ENCODE assay signal across 8 cellular contexts in the genomic region with DNA sequence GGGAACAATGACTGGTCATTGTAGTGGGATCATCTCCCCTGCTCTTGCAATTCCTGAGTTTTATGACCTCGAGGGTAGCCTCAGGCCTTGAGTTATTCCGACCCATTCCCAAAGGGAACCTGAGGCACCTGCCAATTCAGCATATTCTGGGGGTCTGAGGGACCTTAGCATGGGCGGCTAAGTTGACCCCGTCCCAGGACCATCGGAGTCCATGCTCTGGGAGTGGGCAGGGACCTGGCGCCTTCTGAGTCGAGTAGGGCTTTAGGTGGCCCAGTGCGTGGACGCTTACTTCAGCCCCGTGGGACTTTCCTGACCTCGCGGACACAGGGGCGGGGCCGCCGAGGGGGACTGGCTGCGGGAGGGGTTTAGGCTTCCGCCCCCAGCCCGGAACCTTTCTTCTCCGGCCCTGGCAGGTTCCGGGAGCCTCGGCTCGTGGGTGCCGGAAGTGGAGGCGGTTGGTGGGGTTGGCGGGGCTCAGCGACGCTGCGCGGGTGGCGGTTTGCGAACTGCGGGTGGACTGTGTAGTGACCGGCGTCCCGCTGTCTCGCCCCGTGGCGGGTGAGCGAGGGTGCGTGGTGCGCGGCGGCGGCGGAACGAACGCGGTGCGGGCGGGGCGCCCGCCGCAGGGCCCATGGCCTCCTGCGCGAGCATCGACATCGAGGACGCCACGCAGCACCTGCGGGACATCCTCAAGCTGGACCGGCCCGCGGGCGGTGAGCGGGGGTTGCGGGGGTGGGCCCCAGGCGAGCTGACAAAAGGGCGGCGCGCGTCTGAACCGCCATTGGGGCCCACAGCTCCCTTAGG. TPM values are rescaled to one million over a fixed set of nuclear protein-coding genes. Genes with fewer than 3 reads are reported as not detected.
DNase-seq lines count a peak whose midpoint lies in the region; TF ChIP-seq lines count a peak whose summit lies in the region.

EDC4 (plus strand) TSS at position 422 of the 804 bp plus-strand sequence; CDS start at position 632, 210 bp downstream.

- CTCF ChIA-PET in HEK293T (lab: Yijun Ruan, JAX), result interaction anchor here (0.9 to 1.3 kb wide), 2 partner anchors 11 to 13 kb away, joined by 3 to 8 read pairs; partner anchors contain the start of gene NRN1L

- H3K27me3 ChIP-seq in WERI-Rb-1 (ENCODE audit: insufficient read depth, low read depth, severe bottlenecking) (no peaks in the 10 kb centered on the region), skeletal muscle satellite cell (ENCODE audit: control insufficient read depth, insufficient read depth, low read length) (no peaks in the 10 kb centered on the region)

- H3K27ac ChIP-seq in WERI-Rb-1, result peak within 1 kb of the TSS; percentile 87

- DNase-seq in HEK293T (ENCODE audit: extremely low spot score) (peak; percentile 90), NCI-H1092 (lab: John Stamatoyannopoulos, UW) (peak; percentile 63), WERI-Rb-1 (peak; percentile 88), T47D (ENCODE audit: low read depth in 1 of 2, low spot score in 1 of 2) (peak; percentile 77 to 89), NCI-H526 treated with DMSO at 0.1 percent for 48 hours (lab: John Stamatoyannopoulos, UW) (no peak)

- no peak for TF ChIP-seq CTCF in GM12875 (IDR thresholded peaks at IDR 0.05; ENCODE audit: borderline replicate concordance, insufficient read depth, low read depth, low read length)
- TF ChIP-seq CTCF in WERI-Rb-1 (IDR thresholded peaks at IDR 0.05; ENCODE audit: low read depth, low read length), result no peak

- H3K9me3 ChIP-seq in WERI-Rb-1 (ENCODE audit: severe bottlenecking) (no peaks in the 10 kb centered on the region), iPS-18c (ENCODE audit: control insufficient read depth, insufficient read depth, low read length) (no peaks in the 10 kb centered on the region), skeletal muscle satellite cell (replicated peaks; ENCODE audit: low read length) (no peaks in the 10 kb centered on the region)

- H3K4me3 ChIP-seq in GM12875 (ENCODE audit: low read depth, low read length) (peak within 1 kb of the TSS; percentile 87), WERI-Rb-1 (ENCODE audit: low read depth, low read length) (peak within 1 kb of the TSS; percentile 87), iPS-18c (ENCODE audit: insufficient read depth, low read depth, low read length) (peak within 1 kb of the TSS; percentile 91), skeletal muscle satellite cell (ENCODE audit: low read length) (peak within 1 kb of the TSS; percentile 96)

- POLR2A ChIA-PET in HEK293T (lab: Yijun Ruan, JAX), result interaction anchor here (0.8 to 1.6 kb wide), 8 partner anchors 9 to 151 kb away, joined by 3 to 6 read pairs (median 4); partner anchors contain the start of gene DUS2

- peaks cover 20% of the 10 kb centered on the region for H3K4me1 ChIP-seq in skeletal muscle satellite cell (ENCODE audit: control insufficient read depth, insufficient read depth, low read length)

- peak within 1 kb of the TSS; percentile 89 for H3K4me2 ChIP-seq in skeletal muscle satellite cell (ENCODE audit: low read length)

- peak within 1 kb of the TSS; percentile 96 for H3K9ac ChIP-seq in skeletal muscle satellite cell (ENCODE audit: low read depth, low read length)

- peaks cover 71% of the 10 kb centered on the region for H3K36me3 ChIP-seq in WERI-Rb-1
- peaks cover 53% of the 10 kb centered on the region for H3K36me3 ChIP-seq in skeletal muscle satellite cell (ENCODE audit: insufficient read depth, low read length)

- in situ Hi-C loops in T47D (cut with HindIII; ENCODE audit: low pct_unique_long_range_greater_than_20kb, low sequenced_read_pairs), result no loop called here

TF ChIP-seq in HEK293T, 16 proteins besides CTCF, POLR2A, EP300 and RAD21:
- no peak for TF ChIP-seq NFRKB (IDR thresholded peaks at IDR 0.05)
- TF ChIP-seq L3MBTL2 (conservative IDR thresholded peaks at IDR 0.05), result no peak
- no peak for TF ChIP-seq PKNOX1 (IDR thresholded peaks at IDR 0.05)
- TF ChIP-seq ZNF384 (IDR thresholded peaks at IDR 0.05), result no peak
- no peak for TF ChIP-seq LEF1 (IDR thresholded peaks at IDR 0.05; ENCODE audit: borderline replicate concordance)
- TF ChIP-seq BHLHE40 (IDR thresholded peaks at IDR 0.05; ENCODE audit: borderline replicate concordance), result no peak
- no peak for TF ChIP-seq FOXA1 (IDR thresholded peaks at IDR 0.05)
- no peak for TF ChIP-seq SUZ12 (IDR thresholded peaks at IDR 0.05)
- no peak for TF ChIP-seq HDGF (IDR thresholded peaks at IDR 0.05; ENCODE audit: borderline replicate concordance)
- TF ChIP-seq CTBP1 (IDR thresholded peaks at IDR 0.05; ENCODE audit: borderline replicate concordance), result peak; percentile 82
- no peak for TF ChIP-seq FOXK2 (IDR thresholded peaks at IDR 0.05)
- TF ChIP-seq SP1 (IDR thresholded peaks at IDR 0.05), result no peak
- peak; percentile 65; the same call in 1 of the 2 replicates for TF ChIP-seq FOXM1 (IDR thresholded peaks at IDR 0.05; ENCODE audit: borderline replicate concordance)
- no peak for TF ChIP-seq TARDBP (IDR thresholded peaks at IDR 0.05)
- no peak for TF ChIP-seq ELF4 (IDR thresholded peaks at IDR 0.05)
- TF ChIP-seq ARNT (IDR thresholded peaks at IDR 0.05), result peak; percentile 74; the same call in 1 of the 2 replicates

RNA-seq across cellular contexts. Expression of gene EDC4, which starts in this region (rescaled TPM):
- total RNA-seq in skeletal muscle satellite cell (2012; rRNA removed), result 50.0 and 55.0 TPM in 2 replicates
